In the genomic region with DNA sequence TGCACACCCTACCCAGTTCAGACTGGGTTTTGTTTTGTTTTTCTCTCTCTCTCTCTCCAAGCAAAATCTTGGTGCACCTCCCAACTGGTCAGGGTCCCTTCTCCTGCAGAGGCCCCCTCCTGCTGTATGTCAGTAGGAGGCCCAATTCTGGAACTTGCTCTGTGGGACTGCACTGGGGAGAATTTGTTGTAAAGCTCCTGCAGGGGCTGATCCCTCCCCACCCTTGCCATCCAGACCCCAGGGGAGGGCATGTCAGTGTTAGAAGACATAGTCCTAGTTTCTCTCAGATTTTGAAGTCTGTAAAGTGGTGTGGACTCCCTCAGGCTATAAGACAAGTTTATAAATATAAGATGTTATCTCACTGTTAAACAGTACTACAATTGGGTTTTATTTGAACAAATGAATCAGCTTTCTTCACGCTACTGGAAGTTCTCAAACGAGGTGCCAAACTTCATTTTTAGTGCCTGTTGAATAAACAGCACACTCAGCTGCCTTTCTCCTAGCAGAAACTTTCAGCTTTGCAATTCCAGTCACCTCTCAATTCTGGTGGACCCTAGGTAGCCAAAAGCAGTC, we compare ENCODE assay signal across 18 cellular contexts.
DNase-seq lines count a peak whose midpoint lies in the region; ATAC-seq and TF ChIP-seq lines count a peak whose summit lies in the region.
"Had no signal": no experiment of that assay in that cellular context is flagged by ENCODE, and none has a peak within 500 bp of the region (broad histone marks: within the 10 kb centered on the region; RNA-seq: fewer than 3 reads in every experiment).

No MANE protein-coding gene starts in this region.

- no peak overlapping the region for H3K4me3 ChIP-seq in HEK293 (ENCODE audit: low read depth, low read length)
- no peak overlapping the region for H3K4me3 ChIP-seq in PC-9
- H3K4me3 ChIP-seq in prostate gland, result no peak overlapping the region
- H3K4me3 ChIP-seq: GM23338 had no signal

- no peak for TF ChIP-seq POLR2A in prostate gland (IDR thresholded peaks at IDR 0.05)

- DNase-seq in PC-9 (peak in 1 of 2 experiments; percentile 79), prostate gland (ENCODE audit: low spot score) (peak; percentile 3), left ventricle myocardium superior (no peak)
- DNase-seq in activated T-helper 1 cell treated with anti-CD3 and anti-CD28 coated beads, Interleukin-12 subunit alpha, Interleukin-12 subunit beta, Interleukin-2, Interleukin-4 antibody, amounts not matched to agents 30 ng/mL and 10 ng/mL and 1 ng/mL, durations not matched to agents 14 hours and 24 hours and 36 hours (ENCODE audit: low spot score), result no peak
- no peak for DNase-seq in stimulated activated CD4-positive, alpha-beta T cell treated with anti-CD3 and anti-CD28 coated beads, Interleukin-4, amount 100 ng/mL, for 4 hours
- DNase-seq in activated T-cell treated with anti-CD3 and anti-CD28 coated beads, Interleukin-2, amount 50 U/mL, for 24 hours, result no peak
- DNase-seq: ACHN; BE2C; C1 segment of cervical spinal cord; Caco-2; CD4-positive, alpha-beta T cell; HCEC 1CT; HFFc6; IMR-90 had no signal

- peak overlapping the region; percentile 59 for H3K27ac ChIP-seq in 22Rv1
- H3K27ac ChIP-seq in HEK293 (ENCODE audit: extremely low read depth, low read depth, low read length), result no peak overlapping the region
- no peak overlapping the region for H3K27ac ChIP-seq in PC-9
- no peak overlapping the region for H3K27ac ChIP-seq in prostate gland
- H3K27ac ChIP-seq: HL-60 had no signal

- H3K4me3 Mint-ChIP-seq in activated T-helper 1 cell treated with anti-CD3 and anti-CD28 coated beads, Interleukin-12 subunit alpha, Interleukin-12 subunit beta, Interleukin-2, Interleukin-4 antibody, amounts not matched to agents 30 ng/mL and 10 ng/mL and 1 ng/mL, durations not matched to agents 14 hours and 24 hours and 36 hours, result no peak overlapping the region
- no peak overlapping the region for H3K4me3 Mint-ChIP-seq in activated T-cell treated with anti-CD3 and anti-CD28 coated beads, Interleukin-2, amount 50 U/mL, for 24 hours
- H3K4me3 Mint-ChIP-seq: CD4-positive, alpha-beta T cell; GM23338; HFFc6 had no signal

- no peaks in the 10 kb centered on the region for H3K4me1 Mint-ChIP-seq in activated T-helper 1 cell treated with anti-CD3 and anti-CD28 coated beads, Interleukin-12 subunit alpha, Interleukin-12 subunit beta, Interleukin-2, Interleukin-4 antibody, amounts not matched to agents 30 ng/mL and 10 ng/mL and 1 ng/mL, durations not matched to agents 14 hours and 24 hours and 36 hours (ENCODE audit: low read depth)
- H3K4me1 Mint-ChIP-seq in activated T-cell treated with anti-CD3 and anti-CD28 coated beads, Interleukin-2, amount 50 U/mL, for 24 hours (ENCODE audit: low read depth), result no peaks in the 10 kb centered on the region

- no peaks in the 10 kb centered on the region for H3K36me3 Mint-ChIP-seq in activated T-helper 1 cell treated with anti-CD3 and anti-CD28 coated beads, Interleukin-12 subunit alpha, Interleukin-12 subunit beta, Interleukin-2, Interleukin-4 antibody, amounts not matched to agents 30 ng/mL and 10 ng/mL and 1 ng/mL, durations not matched to agents 14 hours and 24 hours and 36 hours (ENCODE audit: low read depth)
- H3K36me3 Mint-ChIP-seq in activated T-cell treated with anti-CD3 and anti-CD28 coated beads, Interleukin-2, amount 50 U/mL, for 24 hours (ENCODE audit: low read depth), result no peaks in the 10 kb centered on the region

- no peaks in the 10 kb centered on the region for H3K79me2 ChIP-seq in PC-9 (ENCODE audit: low read depth)

- TF ChIP-seq CTCF in 22Rv1 (IDR thresholded peaks at IDR 0.05) (no peak), HEK293 (tag by site-specific recombination; IDR thresholded peaks at IDR 0.05) (no peak), PC-9 (conservative IDR thresholded peaks at IDR 0.05) (no peak), prostate gland (IDR thresholded peaks at IDR 0.05) (no peak)

- no peaks in the 10 kb centered on the region for H3K9me2 ChIP-seq in PC-9 (ENCODE audit: insufficient read depth)

- no TSS peak for BruUV-seq in PC-9 (replicated peaks; lab: Mats Ljungman, UMichigan)

- H3K9me3 ChIP-seq in HEK293 (ENCODE audit: control insufficient read depth, insufficient read depth, low read depth, low read length) (no peaks in the 10 kb centered on the region), PC-9 (ENCODE audit: insufficient read depth, low read depth) (no peaks in the 10 kb centered on the region), prostate gland (no peaks in the 10 kb centered on the region)
- H3K9me3 ChIP-seq: BE2C, Caco-2 had no signal

- H3K27me3 ChIP-seq in PC-9 (ENCODE audit: insufficient read depth, low read depth) (peaks cover 31% of the 10 kb centered on the region), prostate gland (replicated peaks; ENCODE audit: insufficient read depth) (no peaks in the 10 kb centered on the region)
- H3K27me3 ChIP-seq: BE2C had no signal

- intact Hi-C loops in PC-9 (cut with micrococcal nuclease; ENCODE audit: unreplicated experiment) (no loop called here), prostate gland (cut with DNase I) (no loop called here), left ventricle myocardium superior (cut with micrococcal nuclease) (no loop called here)
- intact Hi-C loops in activated T-helper 1 cell treated with anti-CD3 and anti-CD28 coated beads, Interleukin-12 subunit alpha, Interleukin-12 subunit beta, Interleukin-2, Interleukin-4 antibody, amounts not matched to agents 30 ng/mL and 10 ng/mL and 1 ng/mL, durations not matched to agents 14 hours and 24 hours and 36 hours (cut with micrococcal nuclease), result no loop called here

- no peaks in the 10 kb centered on the region for H3K4me1 ChIP-seq in HEK293 (ENCODE audit: control insufficient read depth, insufficient read depth, low read length)
- H3K4me1 ChIP-seq in PC-9 (replicated peaks; ENCODE audit: insufficient read depth), result peaks cover 14% of the 10 kb centered on the region
- no peaks in the 10 kb centered on the region for H3K4me1 ChIP-seq in prostate gland (replicated peaks)
- H3K4me1 ChIP-seq: BE2C, Caco-2 had no signal

- H3F3A ChIP-seq in PC-9 (ENCODE audit: insufficient read depth, low read depth), result peaks cover 9% of the 10 kb centered on the region; the same call in 1 of the 2 replicates

- no peak for ATAC-seq in left ventricle myocardium superior
- ATAC-seq: GM23338 had no signal

- H2AFZ ChIP-seq in PC-9, result no peak overlapping the region
- H2AFZ ChIP-seq: GM23338 had no signal

- peak overlapping the region; percentile 46 for H3K4me2 ChIP-seq in PC-9
- H3K4me2 ChIP-seq: GM23338 had no signal

- H4K20me1 ChIP-seq in PC-9 (ENCODE audit: insufficient read depth), result no peaks in the 10 kb centered on the region

- H3K36me3 ChIP-seq in HEK293 (ENCODE audit: control insufficient read depth in 2 of 2, insufficient read depth in 1 of 2, low read length in 2 of 2), result no peaks in the 10 kb centered on the region
- no peaks in the 10 kb centered on the region for H3K36me3 ChIP-seq in PC-9 (ENCODE audit: low read depth)
- no peaks in the 10 kb centered on the region for H3K36me3 ChIP-seq in prostate gland
- H3K36me3 ChIP-seq: BE2C had no signal

- WGBS in prostate gland, result 13% methylated on average over 2 of the region's 2 CpGs

- H3K9me3 Mint-ChIP-seq in activated T-helper 1 cell treated with anti-CD3 and anti-CD28 coated beads, Interleukin-12 subunit alpha, Interleukin-12 subunit beta, Interleukin-2, Interleukin-4 antibody, amounts not matched to agents 30 ng/mL and 10 ng/mL and 1 ng/mL, durations not matched to agents 14 hours and 24 hours and 36 hours, result no peaks in the 10 kb centered on the region
- no peaks in the 10 kb centered on the region for H3K9me3 Mint-ChIP-seq in activated T-cell treated with anti-CD3 and anti-CD28 coated beads, Interleukin-2, amount 50 U/mL, for 24 hours
- H3K9me3 Mint-ChIP-seq: CD4-positive, alpha-beta T cell; HFFc6 had no signal

- no peak overlapping the region for H3K27ac Mint-ChIP-seq in activated T-helper 1 cell treated with anti-CD3 and anti-CD28 coated beads, Interleukin-12 subunit alpha, Interleukin-12 subunit beta, Interleukin-2, Interleukin-4 antibody, amounts not matched to agents 30 ng/mL and 10 ng/mL and 1 ng/mL, durations not matched to agents 14 hours and 24 hours and 36 hours
- H3K27ac Mint-ChIP-seq in activated T-cell treated with anti-CD3 and anti-CD28 coated beads, Interleukin-2, amount 50 U/mL, for 24 hours, result no peak overlapping the region
- H3K27ac Mint-ChIP-seq: CD4-positive, alpha-beta T cell; GM23338; HFFc6 had no signal

- H3K27me3 Mint-ChIP-seq in activated T-helper 1 cell treated with anti-CD3 and anti-CD28 coated beads, Interleukin-12 subunit alpha, Interleukin-12 subunit beta, Interleukin-2, Interleukin-4 antibody, amounts not matched to agents 30 ng/mL and 10 ng/mL and 1 ng/mL, durations not matched to agents 14 hours and 24 hours and 36 hours (ENCODE audit: insufficient read depth), result no peaks in the 10 kb centered on the region
- H3K27me3 Mint-ChIP-seq in activated T-cell treated with anti-CD3 and anti-CD28 coated beads, Interleukin-2, amount 50 U/mL, for 24 hours, result peaks cover 63% of the 10 kb centered on the region

- CTCF ChIA-PET in HEK293 (lab: Yijun Ruan, JAX) (interaction anchor here (0.7 kb wide), 1 partner anchor 181 kb away, joined by 4 read pairs; no protein-coding TSS in a partner anchor), PC-9 (lab: Charles Lee) (no interaction called here)

- POLR2A ChIA-PET in HEK293 (lab: Yijun Ruan, JAX), result no interaction called here
- POLR2A ChIA-PET in PC-9 (lab: Charles Lee; ENCODE audit: unreplicated experiment), result interaction anchor here (0.7 kb wide), 1 partner anchor 251 kb away, joined by 5 read pairs; no protein-coding TSS in a partner anchor

TF ChIP-seq in HEK293, 187 proteins besides CTCF, POLR2A, EP300 and RAD21 (continues in another document):
- TF ChIP-seq, protein P1, sequence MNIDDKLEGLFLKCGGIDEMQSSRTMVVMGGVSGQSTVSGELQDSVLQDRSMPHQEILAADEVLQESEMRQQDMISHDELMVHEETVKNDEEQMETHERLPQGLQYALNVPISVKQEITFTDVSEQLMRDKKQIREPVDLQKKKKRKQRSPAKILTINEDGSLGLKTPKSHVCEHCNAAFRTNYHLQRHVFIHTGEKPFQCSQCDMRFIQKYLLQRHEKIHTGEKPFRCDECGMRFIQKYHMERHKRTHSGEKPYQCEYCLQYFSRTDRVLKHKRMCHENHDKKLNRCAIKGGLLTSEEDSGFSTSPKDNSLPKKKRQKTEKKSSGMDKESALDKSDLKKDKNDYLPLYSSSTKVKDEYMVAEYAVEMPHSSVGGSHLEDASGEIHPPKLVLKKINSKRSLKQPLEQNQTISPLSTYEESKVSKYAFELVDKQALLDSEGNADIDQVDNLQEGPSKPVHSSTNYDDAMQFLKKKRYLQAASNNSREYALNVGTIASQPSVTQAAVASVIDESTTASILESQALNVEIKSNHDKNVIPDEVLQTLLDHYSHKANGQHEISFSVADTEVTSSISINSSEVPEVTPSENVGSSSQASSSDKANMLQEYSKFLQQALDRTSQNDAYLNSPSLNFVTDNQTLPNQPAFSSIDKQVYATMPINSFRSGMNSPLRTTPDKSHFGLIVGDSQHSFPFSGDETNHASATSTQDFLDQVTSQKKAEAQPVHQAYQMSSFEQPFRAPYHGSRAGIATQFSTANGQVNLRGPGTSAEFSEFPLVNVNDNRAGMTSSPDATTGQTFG (tag by site-specific recombination; IDR thresholded peaks at IDR 0.05; ENCODE audit: borderline replicate concordance), result no peak
- TF ChIP-seq WT1 (tag by site-specific recombination; IDR thresholded peaks at IDR 0.05) (no peak), ZNF423 (tag by site-specific recombination; IDR thresholded peaks at IDR 0.05) (0 out of 2 replicates have a peak, but pooled peaks have one; percentile 1)
